ENCODE assay signal across 15 cellular contexts in the genomic region with DNA sequence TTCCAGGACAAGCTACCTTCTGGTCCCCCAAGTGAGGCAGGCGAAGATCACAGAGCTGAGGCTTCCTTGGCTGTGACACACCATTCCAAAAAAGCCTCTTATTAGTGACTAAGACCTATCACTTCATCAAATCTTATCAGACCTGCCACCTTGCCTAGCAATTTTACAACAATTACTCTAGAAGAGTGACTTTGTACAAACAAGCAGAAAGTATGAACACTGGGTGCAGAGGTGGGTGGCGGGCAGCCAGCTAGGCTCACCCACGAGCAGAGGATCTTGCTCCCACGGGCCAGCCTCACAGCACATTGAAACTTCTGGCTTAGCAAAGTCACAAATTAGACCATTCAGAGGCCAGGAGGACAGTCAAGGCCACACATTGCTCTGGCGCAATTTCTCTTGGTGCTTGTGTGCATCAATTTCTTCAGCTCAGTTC. TPM values are rescaled to one million over a fixed set of nuclear protein-coding genes. Genes with fewer than 3 reads are reported as not detected.
A peak's percentile ranks its signal among the peaks of the same experiment; 100 is the strongest.
DNase-seq lines count a peak whose midpoint lies in the region; ATAC-seq and TF ChIP-seq lines count a peak whose summit lies in the region.
"Had no signal": no experiment of that assay in that cellular context is flagged by ENCODE, and none has a peak within 500 bp of the region (broad histone marks: within the 10 kb centered on the region; RNA-seq: fewer than 3 reads in every experiment).

No MANE protein-coding gene starts in this region.

- peaks cover 71% of the 10 kb centered on the region for H3K4me1 Mint-ChIP-seq in activated CD4-positive, alpha-beta T cell treated with anti-CD3 and anti-CD28 coated beads, Interleukin-2, amount 10 ng/mL, durations not matched to agents 7 days and 5 days
- H3K4me1 Mint-ChIP-seq in activated B cell treated with CpG ODN at 0.5 μM for 24 hours (peaks cover 68% of the 10 kb centered on the region), endodermal cell (peaks cover 6% of the 10 kb centered on the region)
- H3K4me1 Mint-ChIP-seq in stimulated activated naive CD8-positive, alpha-beta T cell treated with anti-CD3 and anti-CD28 coated beads, Interleukin-15, amount 100 ng/mL, for 72 hours: peaks cover 76% of the 10 kb centered on the region

- H3K9me3 Mint-ChIP-seq in activated CD4-positive, alpha-beta T cell treated with anti-CD3 and anti-CD28 coated beads, Interleukin-2, amount 10 ng/mL, durations not matched to agents 7 days and 5 days: peaks cover 2% of the 10 kb centered on the region
- H3K9me3 Mint-ChIP-seq in activated B cell treated with CpG ODN at 0.5 μM for 24 hours (no peaks in the 10 kb centered on the region), endodermal cell (no peaks in the 10 kb centered on the region)
- no peaks in the 10 kb centered on the region for H3K9me3 Mint-ChIP-seq in stimulated activated naive CD8-positive, alpha-beta T cell treated with anti-CD3 and anti-CD28 coated beads, Interleukin-15, amount 100 ng/mL, for 72 hours

- H3K4me3 ChIP-seq in endodermal cell (ENCODE audit: low read length) (no peak overlapping the region), SJCRH30 (no peak overlapping the region)
- H3K4me3 ChIP-seq: right lobe of liver, tibial nerve had no signal

- H3K4me3 Mint-ChIP-seq in activated CD4-positive, alpha-beta T cell treated with anti-CD3 and anti-CD28 coated beads, Interleukin-2, amount 10 ng/mL, durations not matched to agents 7 days and 5 days: peak overlapping the region; percentile 43
- peak overlapping the region; percentile 51 for H3K4me3 Mint-ChIP-seq in activated B cell treated with CpG ODN at 0.5 μM for 24 hours
- H3K4me3 Mint-ChIP-seq in endodermal cell: no peak overlapping the region
- H3K4me3 Mint-ChIP-seq in stimulated activated naive CD8-positive, alpha-beta T cell treated with anti-CD3 and anti-CD28 coated beads, Interleukin-15, amount 100 ng/mL, for 72 hours: peak overlapping the region; percentile 21 to 46

- peaks cover 16% of the 10 kb centered on the region for H3K36me3 Mint-ChIP-seq in activated CD4-positive, alpha-beta T cell treated with anti-CD3 and anti-CD28 coated beads, Interleukin-2, amount 10 ng/mL, durations not matched to agents 7 days and 5 days (ENCODE audit: low read depth)
- H3K36me3 Mint-ChIP-seq in activated B cell treated with CpG ODN at 0.5 μM for 24 hours (ENCODE audit: low read depth) (peaks cover 7% of the 10 kb centered on the region), endodermal cell (ENCODE audit: low read depth) (no peaks in the 10 kb centered on the region)

- H3K27me3 ChIP-seq in endodermal cell (ENCODE audit: control insufficient read depth, insufficient read depth, low read length, poor library complexity, severe bottlenecking) (peaks cover 4% of the 10 kb centered on the region), SJCRH30 (no peaks in the 10 kb centered on the region; the same call in 1 of the 2 replicates)
- H3K27me3 ChIP-seq: right lobe of liver, tibial nerve had no signal

- DNase-seq in activated CD4-positive, alpha-beta T cell treated with anti-CD3 and anti-CD28 coated beads, Interleukin-2, amount 10 ng/mL, durations not matched to agents 7 days and 5 days: no peak
- no peak for DNase-seq in activated CD4-positive, alpha-beta T cell treated with anti-CD3 and anti-CD28 coated beads, Interleukin-2, amount 50 U/mL, for 1 hour
- DNase-seq in activated B cell treated with CpG ODN at 0.5 μM for 24 hours (no peak), endodermal cell (peak; percentile 26), SJCRH30 (no peak), retina (no peak)
- DNase-seq in stimulated activated naive CD8-positive, alpha-beta T cell treated with anti-CD3 and anti-CD28 coated beads, Interleukin-15, amount 100 ng/mL, for 72 hours: no peak
- DNase-seq: DMS79 treated with DMSO at 0.1 percent for 48 hours, NCI-H1105 treated with DMSO at 0.1 percent for 48 hours, NCI-H69, WERI-Rb-1 had no signal

- H3K27ac Mint-ChIP-seq in activated CD4-positive, alpha-beta T cell treated with anti-CD3 and anti-CD28 coated beads, Interleukin-2, amount 10 ng/mL, durations not matched to agents 7 days and 5 days: peak overlapping the region; percentile 91
- H3K27ac Mint-ChIP-seq in activated B cell treated with CpG ODN at 0.5 μM for 24 hours (peak overlapping the region; percentile 99), endodermal cell (no peak overlapping the region)
- H3K27ac Mint-ChIP-seq in stimulated activated naive CD8-positive, alpha-beta T cell treated with anti-CD3 and anti-CD28 coated beads, Interleukin-15, amount 100 ng/mL, for 72 hours: peak overlapping the region; percentile 67 to 89

- H3K27me3 Mint-ChIP-seq in activated CD4-positive, alpha-beta T cell treated with anti-CD3 and anti-CD28 coated beads, Interleukin-2, amount 10 ng/mL, durations not matched to agents 7 days and 5 days: no peaks in the 10 kb centered on the region
- H3K27me3 Mint-ChIP-seq in activated B cell treated with CpG ODN at 0.5 μM for 24 hours (no peaks in the 10 kb centered on the region), endodermal cell (ENCODE audit: insufficient read depth) (peaks cover 21% of the 10 kb centered on the region)
- H3K27me3 Mint-ChIP-seq in stimulated activated naive CD8-positive, alpha-beta T cell treated with anti-CD3 and anti-CD28 coated beads, Interleukin-15, amount 100 ng/mL, for 72 hours: no peaks in the 10 kb centered on the region

- intact Hi-C loops in activated B cell treated with CpG ODN at 0.5 μM for 24 hours (cut with micrococcal nuclease): no loop called here

- TF ChIP-seq CTCF in activated B cell treated with CpG ODN at 0.5 μM for 24 hours (IDR thresholded peaks at IDR 0.05) (no peak), endodermal cell (conservative IDR thresholded peaks at IDR 0.05) (no peak)

- H3K9ac ChIP-seq in endodermal cell (ENCODE audit: extremely low read depth, low read length, poor library complexity, severe bottlenecking): no peak overlapping the region

- H3K36me3 ChIP-seq in endodermal cell (ENCODE audit: control insufficient read depth, insufficient read depth, low read length) (no peaks in the 10 kb centered on the region), SJCRH30 (no peaks in the 10 kb centered on the region)
- H3K36me3 ChIP-seq: right lobe of liver, tibial nerve, WERI-Rb-1 had no signal

- no peaks in the 10 kb centered on the region for H3K4me1 ChIP-seq in endodermal cell (ENCODE audit: control insufficient read depth, insufficient read depth, low read length)
- H3K4me1 ChIP-seq in SJCRH30: no peaks in the 10 kb centered on the region; the same call in 1 of the 2 replicates

- POLR2A ChIA-PET in activated CD4-positive, alpha-beta T cell treated with anti-CD3 and anti-CD28 coated beads, Interleukin-2, amount 10 ng/mL, durations not matched to agents 7 days and 5 days (lab: Charles Lee): interaction anchor here (0.7 kb wide), 1 partner anchor 26 kb away, joined by 5 read pairs; no protein-coding TSS in a partner anchor
- POLR2A ChIA-PET in activated B cell treated with CpG ODN at 0.5 μM for 24 hours (lab: Charles Lee): interaction anchor here (1.0 to 5.8 kb wide), 3 partner anchors 99 to 123 kb away, joined by 3 to 54 read pairs (median 3); no protein-coding TSS in a partner anchor

- no peaks in the 10 kb centered on the region for H3K9me3 ChIP-seq in endodermal cell (ENCODE audit: control insufficient read depth, low read length)
- H3K9me3 ChIP-seq in SJCRH30 (replicated peaks): no peaks in the 10 kb centered on the region
- H3K9me3 ChIP-seq: right lobe of liver, tibial nerve had no signal

- H3K27ac ChIP-seq in endodermal cell (ENCODE audit: low read depth, low read length) (no peak overlapping the region), SJCRH30 (no peak overlapping the region)
- H3K27ac ChIP-seq: right lobe of liver, tibial nerve, WERI-Rb-1 had no signal

- ATAC-seq in activated B cell treated with CpG ODN at 0.5 μM for 24 hours (ENCODE audit: low read depth) (no peak), GM18502 (IDR thresholded peaks at IDR 0.05; ENCODE audit: poor library complexity, unreplicated experiment) (no peak)
- no peak for ATAC-seq in stimulated activated naive CD8-positive, alpha-beta T cell treated with anti-CD3 and anti-CD28 coated beads, Interleukin-15, amount 100 ng/mL, for 72 hours
- ATAC-seq: right lobe of liver had no signal

- 89 to 100% methylated on average over 1 to 5 of the region's 5 CpGs for WGBS in endodermal cell (ENCODE audit: insufficient coverage in 1 of 2, insufficient read length in 1 of 2), 2 experiments

- CTCF ChIA-PET in activated CD4-positive, alpha-beta T cell treated with anti-CD3 and anti-CD28 coated beads, Interleukin-2, amount 10 ng/mL, durations not matched to agents 7 days and 5 days (lab: Charles Lee): interaction anchor here (0.7 to 1.4 kb wide), 4 partner anchors 18 to 125 kb away, joined by 3 to 6 read pairs (median 3); no protein-coding TSS in a partner anchor
- CTCF ChIA-PET in activated B cell treated with CpG ODN at 0.5 μM for 24 hours (lab: Charles Lee): interaction anchor here (0.6 to 7.7 kb wide), 6 partner anchors 41 to 133 kb away, joined by 3 to 116 read pairs (median 6); a partner anchor contains a TSS

RNA-seq across cellular contexts. Expression of a gene that starts 2.2 kb away (rescaled TPM):
- 100 to 1,000 TPM; 113 to 116 TPM for total RNA-seq in activated CD4-positive, alpha-beta T cell treated with anti-CD3 and anti-CD28 coated beads, Interleukin-2, amount 10 ng/mL, durations not matched to agents 7 days and 5 days
- total RNA-seq in activated B cell treated with CpG ODN at 0.5 μM for 24 hours: 44.5 and 44.7 TPM in 2 replicates
- under 1 TPM in 1 of 2 donors, not detected in 1; 0.75 TPM for total RNA-seq in endodermal cell
- polyA plus RNA-seq in endodermal cell (2013, experiment 1 of 2): not detected
- not detected for polyA plus RNA-seq in endodermal cell (2013, experiment 2 of 2)
- 0.33 and 0.43 TPM in 2 replicates for total RNA-seq in SJCRH30 (2014; rRNA removed; shearing (Covaris generic))

RNA-seq across cellular contexts. Expression of a gene that starts 24.5 kb away (rescaled TPM):
- total RNA-seq in activated CD4-positive, alpha-beta T cell treated with anti-CD3 and anti-CD28 coated beads, Interleukin-2, amount 10 ng/mL, durations not matched to agents 7 days and 5 days: 1 to 10 TPM; 3.8 TPM
- total RNA-seq in activated B cell treated with CpG ODN at 0.5 μM for 24 hours (not detected in 2 replicates), endodermal cell (1 to 10 TPM; 3.3 to 6.1 TPM)
- polyA plus RNA-seq in endodermal cell (2013, experiment 1 of 2): 1.6 TPM
- 1.7 TPM for polyA plus RNA-seq in endodermal cell (2013, experiment 2 of 2)
- 0.12 TPM in 1 of 2 replicates, not detected in the other for total RNA-seq in SJCRH30 (2014; rRNA removed; shearing (Covaris generic))

RNA-seq across cellular contexts. Expression of a gene that starts 49.9 kb away (rescaled TPM):
- under 1 TPM; 0.04 to 0.17 TPM for total RNA-seq in activated CD4-positive, alpha-beta T cell treated with anti-CD3 and anti-CD28 coated beads, Interleukin-2, amount 10 ng/mL, durations not matched to agents 7 days and 5 days
- 0.49 and 0.78 TPM in 2 replicates for total RNA-seq in activated B cell treated with CpG ODN at 0.5 μM for 24 hours
- total RNA-seq in endodermal cell: 1 to 10 TPM; 3.9 to 4.4 TPM
- polyA plus RNA-seq in endodermal cell (2013, experiment 1 of 2): 2.5 TPM
- 2.1 TPM for polyA plus RNA-seq in endodermal cell (2013, experiment 2 of 2)
- total RNA-seq in SJCRH30 (2014; rRNA removed; shearing (Covaris generic)): 12.4 and 14.3 TPM in 2 replicates
- total RNA-seq: HT-29 had no signal

Comparison
In these comparisons a context has a peak if more than half of its experiments do, and no peak if none do; other contexts are left out.
1. RNA of a gene that starts 2.2 kb away (total RNA-seq): 113 to 116 TPM in activated CD4-positive, alpha-beta T cell treated with anti-CD3 and anti-CD28 coated beads, Interleukin-2, amount 10 ng/mL, durations not matched to agents 7 days and 5 days and 44.5 to 44.7 TPM in activated B cell treated with CpG ODN at 0.5 μM for 24 hours; 0.75 TPM in endodermal cell and 0.33 to 0.43 TPM in SJCRH30; every median in the first group is over 10 times any median in the second.